11 cellular contexts compared by ENCODE assay signal in genomic region chr15:48647963-48648362, GRCh38. TPM values are rescaled to one million over a fixed set of nuclear protein-coding genes. Genes with fewer than 3 reads are reported as not detected.
DNase-seq lines count a peak whose midpoint lies in the region; TF ChIP-seq lines count a peak whose summit lies in the region.
"Had no signal": no experiment of that assay in that cellular context is flagged by ENCODE, and none has a peak within 500 bp of the region (broad histone marks: within the 10 kb centered on the region; RNA-seq: fewer than 3 reads in every experiment).

No MANE protein-coding gene starts in this region.

- peaks cover 0 to 30% (median 13%) of the 10 kb centered on the region in 3 donors for H3K4me1 ChIP-seq in esophagus squamous epithelium

- H3K27ac Mint-ChIP-seq in activated CD4-positive, alpha-beta T cell treated with anti-CD3 and anti-CD28 coated beads, Interleukin-2, amount 10 ng/mL, durations not matched to agents 24 days and 14 days = no peak overlapping the region
- H3K27ac Mint-ChIP-seq: effector memory CD8-positive, alpha-beta T cell had no signal

- H3K4me1 Mint-ChIP-seq in activated CD4-positive, alpha-beta T cell treated with anti-CD3 and anti-CD28 coated beads, Interleukin-2, amount 10 ng/mL, durations not matched to agents 24 days and 14 days = peaks cover 2% of the 10 kb centered on the region

- H3K9me3 Mint-ChIP-seq in activated CD4-positive, alpha-beta T cell treated with anti-CD3 and anti-CD28 coated beads, Interleukin-2, amount 10 ng/mL, durations not matched to agents 24 days and 14 days = no peaks in the 10 kb centered on the region
- H3K9me3 Mint-ChIP-seq: effector memory CD8-positive, alpha-beta T cell had no signal

- H3K36me3 ChIP-seq in WERI-Rb-1 (no peaks in the 10 kb centered on the region), esophagus squamous epithelium (no peaks in the 10 kb centered on the region)
- H3K36me3 ChIP-seq: BLaER1 treated with 17β-estradiol and CSF1 and Interleukin-3, amounts not matched to agents 10 nM and 100 nM had no signal

- H3K36me3 Mint-ChIP-seq in activated CD4-positive, alpha-beta T cell treated with anti-CD3 and anti-CD28 coated beads, Interleukin-2, amount 10 ng/mL, durations not matched to agents 24 days and 14 days (ENCODE audit: low read depth) = no peaks in the 10 kb centered on the region

- no peaks in the 10 kb centered on the region for H3K9me3 ChIP-seq in WERI-Rb-1 (ENCODE audit: severe bottlenecking)
- no peaks in the 10 kb centered on the region for H3K9me3 ChIP-seq in esophagus squamous epithelium
- H3K9me3 ChIP-seq: BLaER1 treated with 17β-estradiol and CSF1 and Interleukin-3, amounts not matched to agents 10 nM and 100 nM had no signal

- peaks cover 44% of the 10 kb centered on the region for H3K27me3 Mint-ChIP-seq in activated CD4-positive, alpha-beta T cell treated with anti-CD3 and anti-CD28 coated beads, Interleukin-2, amount 10 ng/mL, durations not matched to agents 24 days and 14 days

- TF ChIP-seq CTCF in WERI-Rb-1 (IDR thresholded peaks at IDR 0.05; ENCODE audit: low read depth, low read length) (peak; percentile 10; the same call in 1 of the 2 replicates), esophagus squamous epithelium (IDR thresholded peaks at IDR 0.05) (no peak)

- H3K4me3 ChIP-seq in WERI-Rb-1 (ENCODE audit: low read depth, low read length) (no peak overlapping the region), esophagus squamous epithelium (no peak overlapping the region)
- H3K4me3 ChIP-seq: BLaER1 treated with 17β-estradiol and CSF1 and Interleukin-3, amounts not matched to agents 10 nM and 100 nM had no signal

- intact Hi-C loops in activated CD4-positive, alpha-beta T cell treated with anti-CD3 and anti-CD28 coated beads, Interleukin-2, amount 10 ng/mL, durations not matched to agents 24 days and 14 days (cut with micrococcal nuclease) = no loop called here
- intact Hi-C loops in esophagus squamous epithelium (cut with DNase I) = no loop called here

- no peak overlapping the region for H3K4me3 Mint-ChIP-seq in activated CD4-positive, alpha-beta T cell treated with anti-CD3 and anti-CD28 coated beads, Interleukin-2, amount 10 ng/mL, durations not matched to agents 24 days and 14 days
- H3K4me3 Mint-ChIP-seq: effector memory CD8-positive, alpha-beta T cell had no signal

- H3K27me3 ChIP-seq in WERI-Rb-1 (ENCODE audit: insufficient read depth, low read depth, severe bottlenecking) = peaks cover 20% of the 10 kb centered on the region
- peaks cover 0 to 34% (median 3%) of the 10 kb centered on the region in 4 donors for H3K27me3 ChIP-seq in esophagus squamous epithelium

- peak; percentile 40 for DNase-seq in activated CD4-positive, alpha-beta T cell treated with anti-CD3 and anti-CD28 coated beads, Interleukin-2, amount 10 ng/mL, durations not matched to agents 24 days and 14 days
- DNase-seq in activated CD4-positive, alpha-beta T cell treated with anti-CD3 and anti-CD28 coated beads for 1 hour = no peak
- DNase-seq in WERI-Rb-1 (peak; percentile 15), globus pallidus (ENCODE audit: low spot score) (peak; percentile 60), superior temporal gyrus (ENCODE audit: extremely low spot score) (peak; percentile 66), cerebellar nuclear complex (lab: John Stamatoyannopoulos, UW) (no peak), esophagus squamous epithelium (lab: John Stamatoyannopoulos, UW) (no peak), NCI-H1048 (lab: John Stamatoyannopoulos, UW) (no peak)
- DNase-seq: effector memory CD8-positive, alpha-beta T cell; SW 1271 had no signal

- H3K27ac ChIP-seq in WERI-Rb-1 (no peak overlapping the region), esophagus squamous epithelium (no peak overlapping the region)
- H3K27ac ChIP-seq: BLaER1 treated with 17β-estradiol and CSF1 and Interleukin-3, amounts not matched to agents 10 nM and 100 nM had no signal

- TF ChIP-seq POLR2A in esophagus squamous epithelium (IDR thresholded peaks at IDR 0.05) = no peak

RNA-seq across cellular contexts. Expression of gene FBN1, which starts 2.5 kb away (rescaled TPM):
- total RNA-seq in activated CD4-positive, alpha-beta T cell treated with anti-CD3 and anti-CD28 coated beads, Interleukin-2, amount 10 ng/mL, durations not matched to agents 24 days and 14 days = 0.64 and 1.0 TPM in 2 replicates
- total RNA-seq in esophagus squamous epithelium = 10 to 100 TPM in 3 of 4 donors, 1 to 10 TPM in 1; 3.9 to 87.0 (median 23.4) TPM

Comparison
In these comparisons a context has a peak if more than half of its experiments do, and no peak if none do; other contexts are left out.
1. DNase-seq: peak in activated CD4-positive, alpha-beta T cell treated with anti-CD3 and anti-CD28 coated beads, Interleukin-2, amount 10 ng/mL, durations not matched to agents 24 days and 14 days (single experiment), WERI-Rb-1 (single experiment), globus pallidus (single experiment) and superior temporal gyrus (single experiment); none in activated CD4-positive, alpha-beta T cell treated with anti-CD3 and anti-CD28 coated beads for 1 hour (single experiment), cerebellar nuclear complex (0 of 2), esophagus squamous epithelium (single experiment) and NCI-H1048 (single experiment).